ENCODE assay signal across 1 cellular context in genomic region chr18:183769-184168, GRCh38.
TF ChIP-seq lines count a peak whose summit lies in the region.

No MANE protein-coding gene starts in this region.

TF ChIP-seq in GM23338, 12 proteins besides CTCF, POLR2A, EP300 and RAD21 (continued from another document):
- no peak for TF ChIP-seq ZNF462 (CRISPR knock-in tag; IDR thresholded peaks at IDR 0.05)
- no peak for TF ChIP-seq CREB1 (CRISPR knock-in tag; IDR thresholded peaks at IDR 0.05; ENCODE audit: low read depth)
- TF ChIP-seq ZNF114 (CRISPR knock-in tag; IDR thresholded peaks at IDR 0.05) = no peak
- TF ChIP-seq EZH2phosphoT487 (IDR thresholded peaks at IDR 0.05; ENCODE audit: unreplicated experiment) = no peak
- TF ChIP-seq ETS1 (IDR thresholded peaks at IDR 0.05) = no peak
- TF ChIP-seq POLR2AphosphoS5 (IDR thresholded peaks at IDR 0.05; ENCODE audit: low read depth) = no peak
- no peak for TF ChIP-seq REST (IDR thresholded peaks at IDR 0.05; ENCODE audit: unreplicated experiment)
- no peak for TF ChIP-seq NANOG (IDR thresholded peaks at IDR 0.05; ENCODE audit: borderline replicate concordance)
